Comparison of ENCODE assay signal across 14 cellular contexts in genomic region chr3:82080261-82080660, GRCh38.
A peak's percentile ranks its signal among the peaks of the same experiment; 100 is the strongest.
DNase-seq lines count a peak whose midpoint lies in the region; ATAC-seq and TF ChIP-seq lines count a peak whose summit lies in the region.
"Had no signal": no experiment of that assay in that cellular context is flagged by ENCODE, and none has a peak within 500 bp of the region (broad histone marks: within the 10 kb centered on the region; RNA-seq: fewer than 3 reads in every experiment).

No MANE protein-coding gene starts in this region.

- no peak for DNase-seq in SK-N-SH
- DNase-seq in PC-3, result peak; percentile 72
- peak; percentile 28 for DNase-seq in fibroblast of the aortic adventitia (ENCODE audit: low read depth)
- no peak for DNase-seq in NCI-H187 (lab: John Stamatoyannopoulos, UW)
- DNase-seq in osteocyte (ENCODE audit: extremely low spot score, unreplicated experiment), result no peak
- DNase-seq: ACHN; activated CD8-positive, alpha-beta T cell treated with anti-CD3 and anti-CD28 coated beads for 36 hours; activated gamma-delta T cell; heart right ventricle; MG63 had no signal

- H3K9ac ChIP-seq in SK-N-SH, result no peak overlapping the region; the same call in 1 of the 2 replicates
- peak overlapping the region; percentile 32; the same call in 1 of the 2 replicates for H3K9ac ChIP-seq in PC-3 (ENCODE audit: low read length)

- H3K9me3 ChIP-seq in SK-N-SH (no peaks in the 10 kb centered on the region), PC-3 (ENCODE audit: low read length) (no peaks in the 10 kb centered on the region)
- H3K9me3 ChIP-seq: heart right ventricle, MG63 had no signal

- no peak for ATAC-seq in SK-N-SH treated with all-trans-retinoic acid at 6 μM for 48 hours
- ATAC-seq in PC-3, result peak; percentile 20; the same call in 1 of the 2 replicates
- ATAC-seq in HG03354 (IDR thresholded peaks at IDR 0.05; ENCODE audit: poor library complexity, severe bottlenecking, unreplicated experiment), result no peak
- no peak for ATAC-seq in HG03025 (IDR thresholded peaks at IDR 0.05; ENCODE audit: low FRiP score, unreplicated experiment)
- ATAC-seq: activated CD8-positive, alpha-beta T cell treated with anti-CD3 and anti-CD28 coated beads for 36 hours; heart right ventricle had no signal

- WGBS in SK-N-SH (ENCODE audit: low lambda C conversion rate), result 70% methylated on average over 3 of the region's 3 CpGs

- H3K4me2 ChIP-seq in SK-N-SH (no peak overlapping the region; the same call in 1 of the 2 replicates), PC-3 (ENCODE audit: low read length) (peak overlapping the region; percentile 74)

- TF ChIP-seq EP300 in SK-N-SH (IDR thresholded peaks at IDR 0.05; ENCODE audit: borderline replicate concordance in 1 of 2, low read depth in 1 of 2, low read length in 1 of 2), result no peak

- no peak for TF ChIP-seq RAD21 in SK-N-SH (IDR thresholded peaks at IDR 0.05; ENCODE audit: low read length)

- H3K4me1 ChIP-seq in SK-N-SH (ENCODE audit: control insufficient read depth in 1 of 2, insufficient read depth in 2 of 2, low read depth in 1 of 2, low read length in 1 of 2) (peaks cover 0 to 17% of the 10 kb centered on the region in 2 experiments; a peak in 2 of 4 replicates), PC-3 (ENCODE audit: insufficient read depth, low read length) (peaks cover 54% of the 10 kb centered on the region)

- H3K4me3 ChIP-seq in SK-N-SH (ENCODE audit: low read depth in 2 of 2, low read length in 1 of 2) (no peak overlapping the region), PC-3 (ENCODE audit: low read length) (peak overlapping the region; percentile 8; the same call in 1 of the 2 replicates), fibroblast of the aortic adventitia (ENCODE audit: low read depth, low read length) (no peak overlapping the region)
- H3K4me3 ChIP-seq: heart right ventricle, MG63 had no signal

- H3K36me3 Mint-ChIP-seq in osteocyte (ENCODE audit: unreplicated experiment), result no peaks in the 10 kb centered on the region
- H3K36me3 Mint-ChIP-seq: brain had no signal

- H2AFZ ChIP-seq in SK-N-SH (ENCODE audit: low read depth), result 0 out of 2 replicates have a peak overlapping the region, but pooled peaks have one; percentile 26
- H2AFZ ChIP-seq in PC-3 (ENCODE audit: low read length), result peak overlapping the region; percentile 25

- H3K27me3 Mint-ChIP-seq in osteocyte (ENCODE audit: unreplicated experiment), result no peaks in the 10 kb centered on the region
- H3K27me3 Mint-ChIP-seq: activated CD8-positive, alpha-beta T cell treated with anti-CD3 and anti-CD28 coated beads for 36 hours had no signal

- BruUV-seq in PC-3 (replicated peaks; lab: Mats Ljungman, UMichigan), result no TSS peak

- H3K79me2 ChIP-seq in SK-N-SH (ENCODE audit: insufficient read depth) (no peaks in the 10 kb centered on the region), PC-3 (ENCODE audit: low read length) (no peaks in the 10 kb centered on the region)

- POLR2A ChIA-PET in SK-N-SH (lab: Yijun Ruan, JAX), result no interaction called here
- POLR2A ChIA-PET in PC-3 (lab: Charles Lee; ENCODE audit: unreplicated experiment), result no interaction called here

- H3K4me1 Mint-ChIP-seq in osteocyte (ENCODE audit: unreplicated experiment), result peaks cover 26% of the 10 kb centered on the region

- H3K27me3 ChIP-seq in SK-N-SH (ENCODE audit: insufficient read depth) (no peaks in the 10 kb centered on the region), PC-3 (ENCODE audit: low read length) (no peaks in the 10 kb centered on the region)
- H3K27me3 ChIP-seq: heart right ventricle, MG63 had no signal

- no peak overlapping the region for H3K27ac Mint-ChIP-seq in osteocyte (ENCODE audit: unreplicated experiment)
- H3K27ac Mint-ChIP-seq: activated CD8-positive, alpha-beta T cell treated with anti-CD3 and anti-CD28 coated beads for 36 hours had no signal

- CTCF ChIA-PET in SK-N-SH (lab: Yijun Ruan, JAX) (interaction anchor here (1.3 to 1.5 kb wide), 2 partner anchors 17 to 53 kb away, joined by 3 to 5 read pairs; no protein-coding TSS in a partner anchor), PC-3 (lab: Charles Lee) (no interaction called here)

- no peaks in the 10 kb centered on the region for H3K9me3 Mint-ChIP-seq in osteocyte (ENCODE audit: unreplicated experiment)
- H3K9me3 Mint-ChIP-seq: activated CD8-positive, alpha-beta T cell treated with anti-CD3 and anti-CD28 coated beads for 36 hours; brain had no signal

- TF ChIP-seq CTCF in SK-N-SH (IDR thresholded peaks at IDR 0.05) (no peak), PC-3 (conservative IDR thresholded peaks at IDR 0.05; ENCODE audit: low read depth, low read length) (no peak), fibroblast of the aortic adventitia (IDR thresholded peaks at IDR 0.05; ENCODE audit: insufficient read depth, low read length) (no peak), osteocyte (IDR thresholded peaks at IDR 0.05) (no peak)

- intact Hi-C loops in PC-3 (cut with micrococcal nuclease), result loop anchor here (10.0 kb wide), 1 partner anchor 395 kb away; no protein-coding TSS in a partner anchor

- no peak overlapping the region for H3K4me3 Mint-ChIP-seq in osteocyte (ENCODE audit: unreplicated experiment)
- H3K4me3 Mint-ChIP-seq: activated CD8-positive, alpha-beta T cell treated with anti-CD3 and anti-CD28 coated beads for 36 hours; brain had no signal

- no peaks in the 10 kb centered on the region for H3F3A ChIP-seq in SK-N-SH (replicated peaks; ENCODE audit: insufficient read depth)
- H3F3A ChIP-seq in PC-3 (ENCODE audit: low read length, unreplicated experiment), result no peaks in the 10 kb centered on the region

- no peaks in the 10 kb centered on the region for H3K9me2 ChIP-seq in SK-N-SH
- no peaks in the 10 kb centered on the region for H3K9me2 ChIP-seq in PC-3 (replicated peaks; ENCODE audit: low read length)

- no peaks in the 10 kb centered on the region for H4K20me1 ChIP-seq in SK-N-SH (ENCODE audit: insufficient read depth)
- no peaks in the 10 kb centered on the region for H4K20me1 ChIP-seq in PC-3 (ENCODE audit: low read length)

- no peaks in the 10 kb centered on the region for H3K36me3 ChIP-seq in SK-N-SH (replicated peaks in 1 of 2; ENCODE audit: control insufficient read depth in 1 of 2, insufficient read depth in 2 of 2, low read length in 1 of 2)
- no peaks in the 10 kb centered on the region for H3K36me3 ChIP-seq in PC-3 (ENCODE audit: low read depth, low read length)
- H3K36me3 ChIP-seq: heart right ventricle, MG63 had no signal

- H3K27ac ChIP-seq in SK-N-SH (ENCODE audit: low read depth in 2 of 2, low read length in 1 of 2), result peak overlapping the region in 1 of 2 experiments; percentile 39; a peak in 1 of 4 replicates
- H3K27ac ChIP-seq in PC-3 (ENCODE audit: low read length), result peak overlapping the region; percentile 72
- H3K27ac ChIP-seq: heart right ventricle had no signal

TF ChIP-seq in SK-N-SH, 30 proteins besides CTCF, POLR2A, EP300 and RAD21 (continues in another document):
- TF ChIP-seq YY1 (IDR thresholded peaks at IDR 0.05; ENCODE audit: low read depth) (no peak), REST (IDR thresholded peaks at IDR 0.05; ENCODE audit: low read depth, low read length) (no peak), ELF1 (IDR thresholded peaks at IDR 0.05) (no peak)

TF ChIP-seq in SK-N-SH treated with all-trans-retinoic acid at 6 μM for 48 hours, 23 proteins besides CTCF, POLR2A, EP300 and RAD21:
- no peak for TF ChIP-seq RARB (CRISPR knock-in tag; IDR thresholded peaks at IDR 0.05)
- TF ChIP-seq ZNF565 (CRISPR knock-in tag; conservative IDR thresholded peaks at IDR 0.05; ENCODE audit: low read depth), result no peak
- no peak for TF ChIP-seq TSHZ2 (CRISPR knock-in tag; IDR thresholded peaks at IDR 0.05)
- TF ChIP-seq ARNTL (CRISPR knock-in tag; IDR thresholded peaks at IDR 0.05; ENCODE audit: borderline replicate concordance, low read depth), result no peak
- no peak for TF ChIP-seq OSR1 (CRISPR knock-in tag; IDR thresholded peaks at IDR 0.05)
- no peak for TF ChIP-seq ZNF8 (CRISPR knock-in tag; IDR thresholded peaks at IDR 0.05)
- TF ChIP-seq CSDC2 (CRISPR knock-in tag; IDR thresholded peaks at IDR 0.05), result no peak
- no peak for TF ChIP-seq CSRNP3 (CRISPR knock-in tag; IDR thresholded peaks at IDR 0.05)
- TF ChIP-seq ISL1 (CRISPR knock-in tag; IDR thresholded peaks at IDR 0.05), result no peak
- no peak for TF ChIP-seq ZFP30 (CRISPR knock-in tag; IDR thresholded peaks at IDR 0.05)
- TF ChIP-seq ZNF70 (CRISPR knock-in tag; IDR thresholded peaks at IDR 0.05), result no peak
- no peak for TF ChIP-seq SNAI2 (CRISPR knock-in tag; IDR thresholded peaks at IDR 0.05)

Comparison
In these comparisons a context has a peak if more than half of its experiments do, and no peak if none do; other contexts are left out.
1. DNase-seq: peak in PC-3 (single experiment) and fibroblast of the aortic adventitia (single experiment); none in SK-N-SH (single experiment), NCI-H187 (0 of 2) and osteocyte (single experiment).